ENCODE assay signal across 11 cellular contexts in the genomic region with DNA sequence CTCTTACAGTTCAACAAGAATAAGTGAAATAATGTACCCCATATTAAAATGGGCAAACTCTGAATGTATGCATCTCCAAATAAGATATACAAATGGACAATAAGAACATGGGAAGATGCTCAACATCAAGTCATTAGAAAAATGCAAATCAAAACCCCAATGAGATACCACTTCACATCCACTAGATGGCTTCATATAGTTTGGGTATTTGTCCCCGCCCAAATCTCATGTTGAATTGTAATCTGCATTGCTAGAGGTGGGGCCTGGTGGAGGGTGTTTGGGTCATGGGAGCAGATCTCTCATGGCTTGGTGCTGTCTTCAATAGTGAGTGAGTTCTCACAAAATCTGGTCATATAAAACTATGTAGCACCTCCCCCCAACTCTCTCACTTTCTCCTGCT. TPM values are rescaled to one million over a fixed set of nuclear protein-coding genes. Genes with fewer than 3 reads are reported as not detected.
DNase-seq lines count a peak whose midpoint lies in the region; ATAC-seq and TF ChIP-seq lines count a peak whose summit lies in the region.
"Had no signal": no experiment of that assay in that cellular context is flagged by ENCODE, and none has a peak within 500 bp of the region (broad histone marks: within the 10 kb centered on the region; RNA-seq: fewer than 3 reads in every experiment).

No MANE protein-coding gene starts in this region.

- TF ChIP-seq EP300 in sigmoid colon (IDR thresholded peaks at IDR 0.05) = no peak

- H3K4me1 ChIP-seq in vagina (no peaks in the 10 kb centered on the region), sigmoid colon (no peaks in the 10 kb centered on the region)

- peak; percentile 13; the same call in 1 of the 2 replicates for TF ChIP-seq CTCF in AG04450 (IDR thresholded peaks at IDR 0.05; ENCODE audit: low read depth, low read length)
- TF ChIP-seq CTCF in GM12872 (IDR thresholded peaks at IDR 0.05; ENCODE audit: insufficient read depth, low read depth, low read length) = peak; percentile 34; the same call in 1 of the 3 replicates
- TF ChIP-seq CTCF in vagina (IDR thresholded peaks at IDR 0.05) = no peak
- no peak for TF ChIP-seq CTCF in sigmoid colon (IDR thresholded peaks at IDR 0.05)

- H3K4me3 ChIP-seq in AG04450 (ENCODE audit: low read depth, low read length) (no peak overlapping the region), vagina (no peak overlapping the region), sigmoid colon (no peak overlapping the region)
- H3K4me3 ChIP-seq: esophagus muscularis mucosa had no signal

- no peak for TF ChIP-seq POLR2A in vagina (IDR thresholded peaks at IDR 0.05)
- TF ChIP-seq POLR2A in sigmoid colon (IDR thresholded peaks at IDR 0.05) = no peak

- DNase-seq in AG04450 (ENCODE audit: low read depth, low spot score) = no peak
- DNase-seq in OCI-M1 (lab: John Stamatoyannopoulos, UW) = peak; percentile 64
- no peak for DNase-seq in vagina (ENCODE audit: extremely low spot score in 2 of 2)
- DNase-seq in sigmoid colon = no peak
- DNase-seq in SIG-M5 (lab: John Stamatoyannopoulos, UW) = no peak
- DNase-seq: aorta; stimulated activated naive CD4-positive, alpha-beta T cell treated with Interleukin-2 at 50 U/mL for 16 hours had no signal

- H3K27me3 ChIP-seq in AG04450 (ENCODE audit: control insufficient read depth, insufficient read depth, low read length) (peaks cover 4% of the 10 kb centered on the region), vagina (no peaks in the 10 kb centered on the region), sigmoid colon (peaks cover 4 to 45% (median 26%) of the 10 kb centered on the region in 3 donors)

- H3K27ac ChIP-seq in AG04450 (ENCODE audit: low read depth, low read length) = no peak overlapping the region
- no peak overlapping the region for H3K27ac ChIP-seq in vagina
- H3K27ac ChIP-seq in sigmoid colon = no peak overlapping the region
- H3K27ac ChIP-seq: esophagus muscularis mucosa had no signal

- intact Hi-C loops in vagina (cut with DNase I) = no loop called here
- intact Hi-C loops in sigmoid colon (cut with DNase I) = no loop called here

- CTCF ChIA-PET in AG04450 (lab: Charles Lee) = no interaction called here

- 0 to 91% methylated on average over 1 of the region's 1 CpG for WGBS in sigmoid colon, 2 donors

- POLR2A ChIA-PET in AG04450 (lab: Yijun Ruan, JAX) = no interaction called here

- H3K36me3 ChIP-seq in vagina (peaks cover 0 to 7% of the 10 kb centered on the region in 2 donors), sigmoid colon (no peaks in the 10 kb centered on the region)
- H3K36me3 ChIP-seq: esophagus muscularis mucosa had no signal

- ATAC-seq in esophagus mucosa = peak; percentile 19
- no peak for ATAC-seq in GM19035 (IDR thresholded peaks at IDR 0.05; ENCODE audit: unreplicated experiment)

- no peaks in the 10 kb centered on the region for H3K9me3 ChIP-seq in AG04450 (ENCODE audit: control insufficient read depth, insufficient read depth, low read length)
- no peaks in the 10 kb centered on the region for H3K9me3 ChIP-seq in vagina
- H3K9me3 ChIP-seq in sigmoid colon = no peaks in the 10 kb centered on the region
- H3K9me3 ChIP-seq: esophagus muscularis mucosa had no signal

RNA-seq across cellular contexts. Expression of a gene that starts 5.7 kb away (rescaled TPM):
- polyA plus RNA-seq in AG04450 (2011; rRNA removed) (not detected in 2 replicates), sigmoid colon (10 to 100 TPM in 2 of 3 donors, 1 to 10 TPM in 1; 9.6 to 27.6 (median 13.9) TPM)
- polyA minus RNA-seq in AG04450 (2011; rRNA and poly(A)+ RNA removed) = not detected in 2 replicates
- total RNA-seq in esophagus mucosa (457 TPM), vagina (165 TPM), sigmoid colon (10 to 100 TPM in 1 of 4 donors, 1 to 10 TPM in 3; 7.7 to 12.8 (median 8.3) TPM)

RNA-seq across cellular contexts. Expression of a gene that starts 6.2 kb away (rescaled TPM):
- polyA plus RNA-seq in AG04450 (2011; rRNA removed) (0.06 and 0.07 TPM in 2 replicates), sigmoid colon (1 to 10 TPM; 2.4 to 6.2 (median 4.4) TPM)
- 0.05 and 0.39 TPM in 2 replicates for polyA minus RNA-seq in AG04450 (2011; rRNA and poly(A)+ RNA removed)
- total RNA-seq in esophagus mucosa (20.7 TPM), vagina (9.1 TPM), sigmoid colon (under 1 TPM; 0.16 to 0.55 (median 0.31) TPM)

RNA-seq across cellular contexts. Expression of a gene that starts 33.6 kb away (rescaled TPM):
- polyA plus RNA-seq in AG04450 (2011; rRNA removed) = not detected in 2 replicates
- not detected in 2 replicates for polyA minus RNA-seq in AG04450 (2011; rRNA and poly(A)+ RNA removed)
- 2.7 TPM for total RNA-seq in esophagus mucosa
- 17.2 TPM for total RNA-seq in vagina
- 1 to 10 TPM; 3.3 to 6.1 (median 5.6) TPM for total RNA-seq in sigmoid colon
- polyA plus RNA-seq in sigmoid colon = 10 to 100 TPM in 2 of 3 donors, 1 to 10 TPM in 1; 9.0 to 35.1 (median 16.5) TPM

RNA-seq across cellular contexts. Expression of a gene that starts 46.1 kb away (rescaled TPM):
- polyA plus RNA-seq in AG04450 (2011; rRNA removed) = not detected in 2 replicates
- polyA minus RNA-seq in AG04450 (2011; rRNA and poly(A)+ RNA removed) = not detected in 2 replicates
- total RNA-seq in esophagus mucosa = 1.2 TPM
- 6.9 TPM for total RNA-seq in vagina
- under 1 TPM in 2 of 4 donors, not detected in 2; 0.28 to 0.36 TPM for total RNA-seq in sigmoid colon
- polyA plus RNA-seq in sigmoid colon = 10 to 100 TPM in 1 of 3 donors, 1 to 10 TPM in 1, under 1 TPM in 1; 0.92 to 42.3 (median 1.2) TPM

Comparison
In these comparisons a context has a peak if more than half of its experiments do, and no peak if none do; other contexts are left out.
1. CTCF ChIP-seq: peak in AG04450 (single experiment) and GM12872 (single experiment); none in vagina (0 of 3) and sigmoid colon (0 of 4).
2. RNA of a gene that starts 5.7 kb away (total RNA-seq): 457 TPM in esophagus mucosa (single experiment) and 165 TPM in vagina (single experiment); 7.7 to 12.8 TPM in sigmoid colon; every median in the first group is over 10 times any median in the second.